ENCODE assay signal across 18 cellular contexts in genomic region chr13:63551731-63552130, GRCh38.
A peak's percentile ranks its signal among the peaks of the same experiment; 100 is the strongest.
DNase-seq lines count a peak whose midpoint lies in the region; ATAC-seq and TF ChIP-seq lines count a peak whose summit lies in the region.
"Had no signal": no experiment of that assay in that cellular context is flagged by ENCODE, and none has a peak within 500 bp of the region (broad histone marks: within the 10 kb centered on the region; RNA-seq: fewer than 3 reads in every experiment).

No MANE protein-coding gene starts in this region.

- ATAC-seq in HCT116 (no peak), HG03457 (IDR thresholded peaks at IDR 0.05; ENCODE audit: unreplicated experiment) (no peak)
- ATAC-seq: HepG2 had no signal

- no peak overlapping the region for H4K91ac ChIP-seq in trophoblast cell (ENCODE audit: low read depth, low read length)

- H3K4ac ChIP-seq in trophoblast cell (ENCODE audit: low read depth, low read length) = no peak overlapping the region

- H2BK120ac ChIP-seq in trophoblast cell (ENCODE audit: insufficient read depth, low read length, poor library complexity) = no peak overlapping the region

- TF ChIP-seq POLR2A in HCT116 (IDR thresholded peaks at IDR 0.05; ENCODE audit: borderline replicate concordance, extremely low read depth, insufficient read depth, insufficient read length) = no peak

- DNase-seq in HCT116 (ENCODE audit: low read depth, low spot score) (no peak), hepatocyte (ENCODE audit: low spot score) (no peak), trophoblast cell (peak; percentile 41 to 80), amygdala (lab: John Stamatoyannopoulos, UW) (no peak), HCEC 1CT (no peak), hepatic stellate cell (ENCODE audit: low spot score) (no peak)
- DNase-seq: ACHN; BE2C; C1 segment of cervical spinal cord; CD4-positive, CD25-positive, alpha-beta regulatory T cell; CD8-positive, alpha-beta memory T cell; COR-L47; GF-D8; HFFc6; KBM-7 had no signal

- no peak overlapping the region for H2BK12ac ChIP-seq in trophoblast cell (ENCODE audit: low read length)

- POLR2A ChIA-PET in HCT116 (lab: Charles Lee) = no interaction called here

- no TSS peak for BruUV-seq in HCT116 (replicated peaks; lab: Mats Ljungman, UMichigan)

- H2AFZ ChIP-seq in HCT116 (ENCODE audit: low read depth, low read length, poor library complexity, severe bottlenecking) = peak overlapping the region; percentile 33
- peak overlapping the region; percentile 7 for H2AFZ ChIP-seq in hepatocyte
- no peak overlapping the region for H2AFZ ChIP-seq in trophoblast cell (ENCODE audit: insufficient read depth, low read length, poor library complexity)

- H3K4me2 ChIP-seq in HCT116 (ENCODE audit: low read length) (no peak overlapping the region), hepatocyte (no peak overlapping the region), trophoblast cell (ENCODE audit: low read length) (peak overlapping the region; percentile 36)

- H3K9ac ChIP-seq in HCT116 (ENCODE audit: low read length) = no peak overlapping the region
- no peak overlapping the region for H3K9ac ChIP-seq in trophoblast cell (ENCODE audit: low read length)

- no peaks in the 10 kb centered on the region for H3K79me2 ChIP-seq in HCT116 (ENCODE audit: insufficient read depth, low read length)
- no peaks in the 10 kb centered on the region for H3K79me2 ChIP-seq in hepatocyte
- no peaks in the 10 kb centered on the region for H3K79me2 ChIP-seq in trophoblast cell (ENCODE audit: control insufficient read depth, insufficient read depth, low read length, poor library complexity)

- no peak for TF ChIP-seq CTCF in HCT116 (IDR thresholded peaks at IDR 0.05 in 2 of 3, conservative IDR thresholded peaks at IDR 0.05 in 1 of 3; ENCODE audit: borderline replicate concordance in 1 of 3, insufficient read depth in 1 of 3, low read depth in 2 of 3, low read length in 2 of 3)
- no peak for TF ChIP-seq CTCF in hepatocyte (IDR thresholded peaks at IDR 0.05; ENCODE audit: poor library complexity)

- CTCF ChIA-PET in HCT116 (lab: Charles Lee) = no interaction called here

- H3K9me3 ChIP-seq in HCT116 (ENCODE audit: control insufficient read depth in 1 of 2, insufficient read depth in 1 of 2, low read depth in 1 of 2, low read length in 2 of 2) (no peaks in the 10 kb centered on the region), hepatocyte (ENCODE audit: low read depth) (no peaks in the 10 kb centered on the region), trophoblast cell (ENCODE audit: insufficient read depth, low read depth, low read length) (no peaks in the 10 kb centered on the region)
- H3K9me3 ChIP-seq: HAP-1 had no signal

- no peak overlapping the region for H2AK5ac ChIP-seq in trophoblast cell (ENCODE audit: low read length)

- intact Hi-C loops in HCT116 (cut with micrococcal nuclease) = no loop called here

- H3K27ac ChIP-seq in HCT116 (ENCODE audit: low read depth, low read length) (no peak overlapping the region), hepatocyte (peak overlapping the region; percentile 33), trophoblast cell (ENCODE audit: low read depth, low read length) (peak overlapping the region; percentile 71)

- no peak for TF ChIP-seq RAD21 in HCT116 (IDR thresholded peaks at IDR 0.05; ENCODE audit: low read depth)

- no peaks in the 10 kb centered on the region; the same call in 1 of the 2 replicates for H4K20me1 ChIP-seq in HCT116 (ENCODE audit: insufficient read depth)
- no peaks in the 10 kb centered on the region for H4K20me1 ChIP-seq in hepatocyte (ENCODE audit: insufficient read depth, poor library complexity, severe bottlenecking)

- H3K27me3 ChIP-seq in HCT116 (ENCODE audit: insufficient read depth, low read length) (no peaks in the 10 kb centered on the region), hepatocyte (no peaks in the 10 kb centered on the region), trophoblast cell (ENCODE audit: insufficient read depth, low read length) (no peaks in the 10 kb centered on the region)
- H3K27me3 ChIP-seq: BE2C had no signal

- RAD21 ChIA-PET in HCT116 (lab: Charles Lee; ENCODE audit: low non-redundant PET in 1 of 2, low total read pairs in 2 of 2, uncharacterized antibody in 2 of 2, unreplicated experiment in 2 of 2) = no interaction called here

- no peak overlapping the region for H3K4me3 ChIP-seq in HCT116 (replicated peaks in 1 of 2; ENCODE audit: low read depth in 1 of 2, low read length in 2 of 2)
- H3K4me3 ChIP-seq in hepatocyte = no peak overlapping the region
- no peak overlapping the region for H3K4me3 ChIP-seq in trophoblast cell (ENCODE audit: low read depth, low read length)
- H3K4me3 ChIP-seq: HAP-1 had no signal

- H3K23ac ChIP-seq in trophoblast cell (ENCODE audit: low read length) = no peak overlapping the region

- H2BK5ac ChIP-seq in trophoblast cell (ENCODE audit: low read depth, low read length, poor library complexity) = peak overlapping the region; percentile 68

- H3K9me2 ChIP-seq in HCT116 (ENCODE audit: insufficient read depth) = no peaks in the 10 kb centered on the region
- no peaks in the 10 kb centered on the region for H3K9me2 ChIP-seq in hepatocyte (replicated peaks; ENCODE audit: insufficient read depth)

- H4K12ac ChIP-seq in trophoblast cell (ENCODE audit: low read depth, low read length) = no peak overlapping the region

- H3K79me1 ChIP-seq in trophoblast cell (ENCODE audit: low read length) = peaks cover 2% of the 10 kb centered on the region

- H3K36me3 ChIP-seq in HCT116 (ENCODE audit: control insufficient read depth in 1 of 2, insufficient read depth in 2 of 2, low read length in 2 of 2) (no peaks in the 10 kb centered on the region), hepatocyte (replicated peaks; ENCODE audit: insufficient read depth, low read depth) (no peaks in the 10 kb centered on the region), trophoblast cell (ENCODE audit: control insufficient read depth in 1 of 2, insufficient read depth in 2 of 2, low read length in 2 of 2) (no peaks in the 10 kb centered on the region)
- H3K36me3 ChIP-seq: BE2C, HAP-1 had no signal

- no peak overlapping the region for H3K14ac ChIP-seq in trophoblast cell (ENCODE audit: low read length)

- no peak overlapping the region for H4K8ac ChIP-seq in trophoblast cell (ENCODE audit: low read depth, low read length)

- H3K4me1 ChIP-seq in HCT116 (ENCODE audit: control insufficient read depth in 1 of 2, insufficient read depth in 2 of 2, low read length in 2 of 2) (no peaks in the 10 kb centered on the region), hepatocyte (ENCODE audit: insufficient read depth) (no peaks in the 10 kb centered on the region), trophoblast cell (ENCODE audit: control insufficient read depth in 1 of 2, insufficient read depth in 2 of 2, low read length in 2 of 2) (no peaks in the 10 kb centered on the region)
- H3K4me1 ChIP-seq: HAP-1 had no signal

- 69% methylated on average over 3 of the region's 3 CpGs for WGBS in hepatocyte (ENCODE audit: low lambda C conversion rate, missing lambda C conversion rate)
- WGBS in trophoblast cell (ENCODE audit: extremely low coverage, insufficient coverage, insufficient read length) = no CpG with 5 or more reads among the region's 3 CpGs

- no peak overlapping the region for H3K18ac ChIP-seq in trophoblast cell (ENCODE audit: low read length)

TF ChIP-seq in HCT116, 20 proteins besides CTCF, POLR2A, EP300 and RAD21 (continues in another document):
- TF ChIP-seq EZH2 (IDR thresholded peaks at IDR 0.05) (no peak), ZFX (IDR thresholded peaks at IDR 0.05) (no peak), CBX3 (IDR thresholded peaks at IDR 0.05; ENCODE audit: low read depth) (no peak), POLR2AphosphoS5 (IDR thresholded peaks at IDR 0.05; ENCODE audit: low read depth, low read length) (no peak), CEBPB (IDR thresholded peaks at IDR 0.05; ENCODE audit: low read depth) (no peak), YY1 (IDR thresholded peaks at IDR 0.05; ENCODE audit: extremely low read depth, insufficient replicate concordance, low read depth, low read length) (no peak), ZNF274 (IDR thresholded peaks at IDR 0.05; ENCODE audit: low read depth, low read length) (no peak), SRF (IDR thresholded peaks at IDR 0.05; ENCODE audit: low read depth) (no peak), SIN3A (IDR thresholded peaks at IDR 0.05; ENCODE audit: low read depth) (no peak), JUND (IDR thresholded peaks at IDR 0.05) (no peak), ZBTB33 (IDR thresholded peaks at IDR 0.05; ENCODE audit: extremely low read depth, insufficient replicate concordance, low read length) (no peak), EZH2phosphoT487 (IDR thresholded peaks at IDR 0.05; ENCODE audit: borderline replicate concordance) (no peak), ELF1 (IDR thresholded peaks at IDR 0.05; ENCODE audit: borderline replicate concordance, low read depth) (no peak)
- TF ChIP-seq, protein P1, sequence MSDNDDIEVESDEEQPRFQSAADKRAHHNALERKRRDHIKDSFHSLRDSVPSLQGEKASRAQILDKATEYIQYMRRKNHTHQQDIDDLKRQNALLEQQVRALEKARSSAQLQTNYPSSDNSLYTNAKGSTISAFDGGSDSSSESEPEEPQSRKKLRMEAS (IDR thresholded peaks at IDR 0.05) = no peak

Comparison
In these comparisons a context has a peak if more than half of its experiments do, and no peak if none do; other contexts are left out.
1. DNase-seq: peak in trophoblast cell (2 of 2); none in HCT116 (single experiment), hepatocyte (single experiment), amygdala (0 of 56), HCEC 1CT (single experiment) and hepatic stellate cell (single experiment).